Comparison of ENCODE assay signal across 9 cellular contexts in genomic region chr14:79011091-79011919, GRCh38.
A peak's percentile ranks its signal among the peaks of the same experiment; 100 is the strongest.
DNase-seq lines count a peak whose midpoint lies in the region; ATAC-seq and TF ChIP-seq lines count a peak whose summit lies in the region.
"Had no signal": no experiment of that assay in that cellular context is flagged by ENCODE, and none has a peak within 500 bp of the region (broad histone marks: within the 10 kb centered on the region; RNA-seq: fewer than 3 reads in every experiment).

No MANE protein-coding gene starts in this region.

- peak; percentile 6 for DNase-seq in DMS 273 treated with DMSO at 0.1 percent for 48 hours (lab: John Stamatoyannopoulos, UW)
- peak; percentile 36 for DNase-seq in HT-29 (ENCODE audit: low spot score)
- peak; percentile 7 for DNase-seq in RPMI8226
- peak; percentile 12 for DNase-seq in fibroblast of the conjunctiva (ENCODE audit: low read depth)
- no peak for DNase-seq in smooth muscle cell (lab: John Stamatoyannopoulos, UW; ENCODE audit: unreplicated experiment)
- DNase-seq in CD8-positive, alpha-beta T cell = no peak
- DNase-seq in NK-92 treated with Interleukin-12 subunit alpha and Interleukin-12 subunit beta, amount 100 ng/mL, for 24 hours (lab: John Stamatoyannopoulos, UW) = no peak

- no peaks in the 10 kb centered on the region for H3K9me3 ChIP-seq in smooth muscle cell (replicated peaks; ENCODE audit: low read depth)
- H3K9me3 ChIP-seq in CD8-positive, alpha-beta T cell (ENCODE audit: low read length) = no peaks in the 10 kb centered on the region

- H3K36me3 Mint-ChIP-seq in CD8-positive, alpha-beta T cell = no peaks in the 10 kb centered on the region
- H3K36me3 Mint-ChIP-seq: memory B cell had no signal

- no peaks in the 10 kb centered on the region for H3K4me1 Mint-ChIP-seq in CD8-positive, alpha-beta T cell (ENCODE audit: low read depth)
- H3K4me1 Mint-ChIP-seq: memory B cell had no signal

- no peaks in the 10 kb centered on the region for H3K27me3 ChIP-seq in smooth muscle cell (ENCODE audit: low read depth)
- H3K27me3 ChIP-seq in CD8-positive, alpha-beta T cell (ENCODE audit: insufficient read depth, low read length) = no peaks in the 10 kb centered on the region

- peak overlapping the region; percentile 6 for H3K4me2 ChIP-seq in smooth muscle cell

- H4K20me1 ChIP-seq in smooth muscle cell (ENCODE audit: low read depth) = no peaks in the 10 kb centered on the region

- peak overlapping the region; percentile 21 for H3K27ac ChIP-seq in smooth muscle cell (ENCODE audit: low read depth)
- no peak overlapping the region for H3K27ac ChIP-seq in CD8-positive, alpha-beta T cell (ENCODE audit: low read depth, low read length)

- no peak overlapping the region for H3K4me3 Mint-ChIP-seq in CD8-positive, alpha-beta T cell
- H3K4me3 Mint-ChIP-seq: memory B cell had no signal

- POLR2A ChIA-PET in CD8-positive, alpha-beta T cell (lab: Charles Lee) = no interaction called here

- WGBS in smooth muscle cell (ENCODE audit: low lambda C conversion rate) = 38% methylated on average over 8 of the region's 8 CpGs

- H3F3A ChIP-seq in smooth muscle cell (ENCODE audit: low read depth) = no peaks in the 10 kb centered on the region

- H3K9ac ChIP-seq in smooth muscle cell (ENCODE audit: low read depth) = no peak overlapping the region

- ATAC-seq in CD8-positive, alpha-beta T cell = no peak
- no peak for ATAC-seq in HG02840 (IDR thresholded peaks at IDR 0.05; ENCODE audit: low FRiP score, unreplicated experiment)

- no peaks in the 10 kb centered on the region for H3K79me2 ChIP-seq in smooth muscle cell (ENCODE audit: low read depth)

- H3K27ac Mint-ChIP-seq in CD8-positive, alpha-beta T cell = no peak overlapping the region
- H3K27ac Mint-ChIP-seq: memory B cell had no signal

- no peak overlapping the region for H3K4me3 ChIP-seq in smooth muscle cell
- no peak overlapping the region for H3K4me3 ChIP-seq in CD8-positive, alpha-beta T cell (ENCODE audit: low read depth, low read length)

- intact Hi-C loops in CD8-positive, alpha-beta T cell (cut with DNase I, micrococcal nuclease) = no loop called here

- TF ChIP-seq CTCF in smooth muscle cell (IDR thresholded peaks at IDR 0.05; ENCODE audit: borderline replicate concordance, insufficient read depth, poor library complexity, severe bottlenecking) = peak; percentile 67
- no peak for TF ChIP-seq CTCF in CD8-positive, alpha-beta T cell (IDR thresholded peaks at IDR 0.05)

- no peaks in the 10 kb centered on the region for H3K36me3 ChIP-seq in smooth muscle cell (ENCODE audit: low read depth)
- no peaks in the 10 kb centered on the region for H3K36me3 ChIP-seq in CD8-positive, alpha-beta T cell (ENCODE audit: insufficient read depth, low read length)

- H3K27me3 Mint-ChIP-seq in CD8-positive, alpha-beta T cell (ENCODE audit: low read depth) = peaks cover 2% of the 10 kb centered on the region
- H3K27me3 Mint-ChIP-seq: memory B cell had no signal

- peak overlapping the region; percentile 6 for H2AFZ ChIP-seq in smooth muscle cell (ENCODE audit: low read depth)

- CTCF ChIA-PET in CD8-positive, alpha-beta T cell (lab: Charles Lee) = interaction anchor here (0.6 kb wide), 1 partner anchor 19 kb away, joined by 3 read pairs; no protein-coding TSS in a partner anchor

- H3K9me3 Mint-ChIP-seq in CD8-positive, alpha-beta T cell = no peaks in the 10 kb centered on the region
- H3K9me3 Mint-ChIP-seq: memory B cell had no signal

- peaks cover 4% of the 10 kb centered on the region for H3K4me1 ChIP-seq in smooth muscle cell (ENCODE audit: low read depth)
- H3K4me1 ChIP-seq in CD8-positive, alpha-beta T cell (ENCODE audit: insufficient read depth, low read length) = no peaks in the 10 kb centered on the region

Comparison
In these comparisons a context has a peak if more than half of its experiments do, and no peak if none do; other contexts are left out.
1. DNase-seq: peak in DMS 273 treated with DMSO at 0.1 percent for 48 hours (single experiment), HT-29 (single experiment), RPMI8226 (single experiment) and fibroblast of the conjunctiva (single experiment); none in smooth muscle cell (single experiment), CD8-positive, alpha-beta T cell (0 of 7) and NK-92 treated with Interleukin-12 subunit alpha and Interleukin-12 subunit beta, amount 100 ng/mL, for 24 hours (single experiment).